30 cellular contexts compared by ENCODE assay signal in genomic region chr5:77444356-77444755, GRCh38.
"Had no signal": no experiment of that assay in that cellular context is flagged by ENCODE, and none has a peak within 500 bp of the region (broad histone marks: within the 10 kb centered on the region; RNA-seq: fewer than 3 reads in every experiment).

No MANE protein-coding gene starts in this region.

- H3K9ac ChIP-seq: neural progenitor cell had no signal

- ATAC-seq: activated naive CD8-positive, alpha-beta T cell treated with anti-CD3 and anti-CD28 coated beads, Interleukin-2, amount 50 U/mL, for 24 hours; activated T-helper 17 cell treated with anti-CD3 and anti-CD28 coated beads, Interleukin-2, amount 50 U/mL, for 72 hours; heart right ventricle; naive thymus-derived CD8-positive, alpha-beta T cell; stimulated activated memory B cell treated with anti-CD40 and anti-IgM and Interleukin-4, amounts not matched to agents 10 μg/mL and 1 μg/mL and 100 μg/mL, for 72 hours; stimulated activated naive CD8-positive, alpha-beta T cell treated with anti-CD3 and anti-CD28 coated beads, Interleukin-15, amount 100 ng/mL, for 72 hours; T-helper 17 cell; upper lobe of right lung; WTC11 had no signal

- H3K9me3 ChIP-seq: right atrium auricular region, upper lobe of right lung had no signal

- H3K4me3 ChIP-seq: heart right ventricle, neural progenitor cell, right atrium auricular region, smooth muscle cell, upper lobe of right lung had no signal

- H2AFZ ChIP-seq: neural progenitor cell had no signal

- H3K4me2 ChIP-seq: neural progenitor cell, smooth muscle cell had no signal

- H3K27me3 ChIP-seq: heart right ventricle, neural progenitor cell, right atrium auricular region, upper lobe of right lung had no signal

- H3K4me1 ChIP-seq: neural progenitor cell, right atrium auricular region, upper lobe of right lung had no signal

- H3K4me1 Mint-ChIP-seq: activated CD4-positive, alpha-beta memory T cell treated with anti-CD3 and anti-CD28 coated beads, Interleukin-2, amount 10 ng/mL, durations not matched to agents 7 days and 5 days; activated CD4-positive, alpha-beta T cell treated with anti-CD3 and anti-CD28 coated beads, Interleukin-2, amount 10 ng/mL, durations not matched to agents 7 days and 5 days; activated naive CD4-positive, alpha-beta T cell treated with anti-CD3 and anti-CD28 coated beads, Interleukin-2, amount 50 U/mL, for 24 hours; activated naive CD8-positive, alpha-beta T cell treated with anti-CD3 and anti-CD28 coated beads, Interleukin-2, amount 50 U/mL, for 24 hours; activated T-helper 17 cell treated with anti-CD3 and anti-CD28 coated beads, Interleukin-2, amount 50 U/mL, for 72 hours; central memory CD8-positive, alpha-beta T cell; memory B cell; neural progenitor cell; stimulated activated memory B cell treated with anti-CD40 and anti-IgM and Interleukin-4, amounts not matched to agents 10 μg/mL and 1 μg/mL and 100 μg/mL, for 72 hours; stimulated activated naive CD8-positive, alpha-beta T cell treated with anti-CD3 and anti-CD28 coated beads, Interleukin-15, amount 100 ng/mL, for 72 hours; WTC11 had no signal

- H3K27ac Mint-ChIP-seq: activated CD4-positive, alpha-beta memory T cell treated with anti-CD3 and anti-CD28 coated beads, Interleukin-2, amount 10 ng/mL, durations not matched to agents 7 days and 5 days; activated CD4-positive, alpha-beta T cell treated with anti-CD3 and anti-CD28 coated beads, Interleukin-2, amount 10 ng/mL, durations not matched to agents 7 days and 5 days; activated naive CD4-positive, alpha-beta T cell treated with anti-CD3 and anti-CD28 coated beads, Interleukin-2, amount 50 U/mL, for 24 hours; activated naive CD8-positive, alpha-beta T cell treated with anti-CD3 and anti-CD28 coated beads, Interleukin-2, amount 50 U/mL, for 24 hours; activated T-cell treated with anti-CD3 and anti-CD28 coated beads, Interleukin-2, amount 50 U/mL, for 24 hours; activated T-helper 17 cell treated with anti-CD3 and anti-CD28 coated beads, Interleukin-2, amount 50 U/mL, for 72 hours; memory B cell; naive thymus-derived CD8-positive, alpha-beta T cell; stimulated activated memory B cell treated with anti-CD40 and anti-IgM and Interleukin-4, amounts not matched to agents 10 μg/mL and 1 μg/mL and 100 μg/mL, for 72 hours; T-helper 17 cell; WTC11 had no signal

- H3K27me3 Mint-ChIP-seq: activated CD4-positive, alpha-beta memory T cell treated with anti-CD3 and anti-CD28 coated beads, Interleukin-2, amount 10 ng/mL, durations not matched to agents 7 days and 5 days; activated CD4-positive, alpha-beta T cell treated with anti-CD3 and anti-CD28 coated beads, Interleukin-2, amount 10 ng/mL, durations not matched to agents 7 days and 5 days; activated naive CD4-positive, alpha-beta T cell treated with anti-CD3 and anti-CD28 coated beads, Interleukin-2, amount 50 U/mL, for 24 hours; activated naive CD8-positive, alpha-beta T cell treated with anti-CD3 and anti-CD28 coated beads, Interleukin-2, amount 50 U/mL, for 24 hours; activated T-cell treated with anti-CD3 and anti-CD28 coated beads, Interleukin-2, amount 50 U/mL, for 24 hours; activated T-helper 17 cell treated with anti-CD3 and anti-CD28 coated beads, Interleukin-2, amount 50 U/mL, for 72 hours; central memory CD8-positive, alpha-beta T cell; memory B cell; naive thymus-derived CD8-positive, alpha-beta T cell; stimulated activated memory B cell treated with anti-CD40 and anti-IgM and Interleukin-4, amounts not matched to agents 10 μg/mL and 1 μg/mL and 100 μg/mL, for 72 hours; stimulated activated naive CD8-positive, alpha-beta T cell treated with anti-CD3 and anti-CD28 coated beads, Interleukin-15, amount 100 ng/mL, for 72 hours; T-helper 17 cell had no signal

- H3K4me3 Mint-ChIP-seq: activated CD4-positive, alpha-beta memory T cell treated with anti-CD3 and anti-CD28 coated beads, Interleukin-2, amount 10 ng/mL, durations not matched to agents 7 days and 5 days; activated CD4-positive, alpha-beta T cell treated with anti-CD3 and anti-CD28 coated beads, Interleukin-2, amount 10 ng/mL, durations not matched to agents 7 days and 5 days; activated naive CD4-positive, alpha-beta T cell treated with anti-CD3 and anti-CD28 coated beads, Interleukin-2, amount 50 U/mL, for 24 hours; activated naive CD8-positive, alpha-beta T cell treated with anti-CD3 and anti-CD28 coated beads, Interleukin-2, amount 50 U/mL, for 24 hours; activated T-cell treated with anti-CD3 and anti-CD28 coated beads, Interleukin-2, amount 50 U/mL, for 24 hours; activated T-helper 17 cell treated with anti-CD3 and anti-CD28 coated beads, Interleukin-2, amount 50 U/mL, for 72 hours; central memory CD8-positive, alpha-beta T cell; memory B cell; naive thymus-derived CD8-positive, alpha-beta T cell; neural progenitor cell; stimulated activated memory B cell treated with anti-CD40 and anti-IgM and Interleukin-4, amounts not matched to agents 10 μg/mL and 1 μg/mL and 100 μg/mL, for 72 hours; stimulated activated naive CD8-positive, alpha-beta T cell treated with anti-CD3 and anti-CD28 coated beads, Interleukin-15, amount 100 ng/mL, for 72 hours; T-helper 17 cell; WTC11 had no signal

- DNase-seq: activated CD4-positive, alpha-beta memory T cell treated with anti-CD3 and anti-CD28 coated beads, Interleukin-2, amount 10 ng/mL, durations not matched to agents 7 days and 5 days; activated CD4-positive, alpha-beta T cell treated with anti-CD3 and anti-CD28 coated beads for 1 hour; activated CD4-positive, alpha-beta T cell treated with anti-CD3 and anti-CD28 coated beads, Interleukin-2, amount 10 ng/mL, durations not matched to agents 7 days and 5 days; activated CD8-positive, alpha-beta memory T cell treated with anti-CD3 and anti-CD28 coated beads, Interleukin-2, amount 50 U/mL, for 48 hours; activated naive CD8-positive, alpha-beta T cell treated with anti-CD3 and anti-CD28 coated beads, Interleukin-2, amount 50 U/mL, for 24 hours; activated T-cell treated with anti-CD3 and anti-CD28 coated beads, Interleukin-2, amount 50 U/mL, for 24 hours; dermis blood vessel endothelial cell; effector CD8-positive, alpha-beta T cell; erythroblast; foreskin melanocyte; heart right ventricle; midbrain; naive thymus-derived CD8-positive, alpha-beta T cell; occipital lobe; stimulated activated CD4-positive, alpha-beta T cell treated with anti-CD3 and anti-CD28 coated beads, Interleukin-1b, Interleukin-23, amount 100 ng/mL, for 48 hours; stimulated activated CD4-positive, alpha-beta T cell treated with anti-CD3 and anti-CD28 coated beads, Interleukin-4, amount 100 ng/mL, for 4 hours; stimulated activated CD8-positive, alpha-beta memory T cell treated with anti-CD3 and anti-CD28 coated beads, Interleukin-4, amount 100 ng/mL, for 48 hours; stimulated activated naive CD8-positive, alpha-beta T cell treated with anti-CD3 and anti-CD28 coated beads, Interleukin-15, amount 100 ng/mL, for 72 hours; substantia nigra; T-helper 17 cell; upper lobe of right lung had no signal

- H3K27ac ChIP-seq: heart right ventricle, neural progenitor cell, right atrium auricular region, upper lobe of right lung had no signal

- H3K9me3 Mint-ChIP-seq: activated CD4-positive, alpha-beta memory T cell treated with anti-CD3 and anti-CD28 coated beads, Interleukin-2, amount 10 ng/mL, durations not matched to agents 7 days and 5 days; activated naive CD4-positive, alpha-beta T cell treated with anti-CD3 and anti-CD28 coated beads, Interleukin-2, amount 50 U/mL, for 24 hours; activated T-cell treated with anti-CD3 and anti-CD28 coated beads, Interleukin-2, amount 50 U/mL, for 24 hours; activated T-helper 17 cell treated with anti-CD3 and anti-CD28 coated beads, Interleukin-2, amount 50 U/mL, for 72 hours; central memory CD8-positive, alpha-beta T cell; memory B cell; stimulated activated memory B cell treated with anti-CD40 and anti-IgM and Interleukin-4, amounts not matched to agents 10 μg/mL and 1 μg/mL and 100 μg/mL, for 72 hours had no signal
